12 cellular contexts compared by ENCODE assay signal in genomic region chrX:129665916-129666644, GRCh38. TPM values are rescaled to one million over a fixed set of nuclear protein-coding genes. Genes with fewer than 3 reads are reported as not detected.
DNase-seq lines count a peak whose midpoint lies in the region; ATAC-seq lines count a peak whose summit lies in the region.
"Had no signal": no experiment of that assay in that cellular context is flagged by ENCODE, and none has a peak within 500 bp of the region (broad histone marks: within the 10 kb centered on the region; RNA-seq: fewer than 3 reads in every experiment).

No MANE protein-coding gene starts in this region.

- H3K27ac ChIP-seq in GM23248 = peak overlapping the region; percentile 33
- H3K27ac ChIP-seq: parathyroid adenoma had no signal

- ATAC-seq in HG02763 (IDR thresholded peaks at IDR 0.05; ENCODE audit: unreplicated experiment) (no peak), GM21423 (IDR thresholded peaks at IDR 0.05; ENCODE audit: unreplicated experiment) (no peak)
- ATAC-seq: activated T-cell treated with anti-CD3 and anti-CD28 coated beads, Interleukin-2, amount 50 U/mL, for 4 hours; stimulated activated naive CD8-positive, alpha-beta T cell treated with anti-CD3 and anti-CD28 coated beads, Interleukin-15, Interleukin-2, amounts not matched to agents 100 U/mL and 50 U/mL, for 24 hours had no signal

- in situ Hi-C loops in GM23248 (cut with MboI) = no loop called here

- H3K36me3 ChIP-seq in GM23248 (ENCODE audit: low read depth) = no peaks in the 10 kb centered on the region

- no peaks in the 10 kb centered on the region for H3K79me2 ChIP-seq in GM23248 (ENCODE audit: insufficient read depth)
- H3K79me2 ChIP-seq: parathyroid adenoma had no signal

- DNase-seq in GM23248 (peak; percentile 83), RPMI7951 (ENCODE audit: low read depth) (peak; percentile 78), fibroblast of gingiva (ENCODE audit: low read depth) (peak; percentile 68), pulmonary artery endothelial cell (ENCODE audit: low read depth, low spot score) (peak; percentile 89), DMS114 treated with DMSO at 0.1 percent for 48 hours (lab: John Stamatoyannopoulos, UW; ENCODE audit: unreplicated experiment) (no peak)
- no peak for DNase-seq in stimulated activated CD4-positive, alpha-beta T cell treated with anti-CD3 and anti-CD28 coated beads, Interleukin-2, amount 100 ng/mL, for 24 hours
- DNase-seq: activated T-cell treated with anti-CD3 and anti-CD28 coated beads, Interleukin-2, amount 50 U/mL, for 4 hours; NCI-H1105 treated with DMSO at 0.1 percent for 48 hours; stimulated activated naive CD8-positive, alpha-beta T cell treated with anti-CD3 and anti-CD28 coated beads, Interleukin-15, Interleukin-2, amounts not matched to agents 100 U/mL and 50 U/mL, for 24 hours had no signal

- H3K9me3 ChIP-seq in GM23248 (ENCODE audit: low read depth) = no peaks in the 10 kb centered on the region

- no peak overlapping the region for H3K4me3 ChIP-seq in GM23248

- 0 to 3% methylated on average over 2 to 7 of the region's 7 CpGs for WGBS in GM23248 (ENCODE audit: low coverage in 1 of 2, low lambda C conversion rate in 2 of 2, missing lambda C conversion rate in 2 of 2), 2 experiments

- H4K20me1 ChIP-seq in GM23248 (ENCODE audit: insufficient read depth) = no peaks in the 10 kb centered on the region

- H3K27me3 ChIP-seq in GM23248 (replicated peaks; ENCODE audit: insufficient read depth) = no peaks in the 10 kb centered on the region

- no peak overlapping the region for H3K9ac ChIP-seq in GM23248
- H3K9ac ChIP-seq: parathyroid adenoma had no signal

- peaks cover 14% of the 10 kb centered on the region for H3K4me1 ChIP-seq in GM23248 (ENCODE audit: insufficient read depth)
- H3K4me1 ChIP-seq: parathyroid adenoma had no signal

- no peaks in the 10 kb centered on the region for H3K9me2 ChIP-seq in GM23248 (ENCODE audit: insufficient read depth)

- H3K4me2 ChIP-seq in GM23248 (ENCODE audit: unreplicated experiment) = peak overlapping the region; percentile 67

- H2AFZ ChIP-seq in GM23248 = no peak overlapping the region
- H2AFZ ChIP-seq: parathyroid adenoma had no signal

- H3F3A ChIP-seq in GM23248 (ENCODE audit: insufficient read depth) = peaks cover 12% of the 10 kb centered on the region

RNA-seq across cellular contexts. Expression of gene APLN, which starts 11.3 kb away (rescaled TPM):
- total RNA-seq in GM23248 (2014; rRNA removed; shearing (Covaris generic)) = 0.43 and 1.1 TPM in 2 replicates
- 0.80 and 1.1 TPM in 2 replicates for polyA plus RNA-seq in GM23248 (2016; fragmentation: Nextera tagmentation; extraction: Ambion mirVana)
- 0.98 and 1.2 TPM in 2 replicates for total RNA-seq in RPMI7951 (2014; rRNA removed; shearing (Covaris generic))
- 83.9 and 224 TPM in 2 replicates for total RNA-seq in pulmonary artery endothelial cell

Comparison
In these comparisons a context has a peak if more than half of its experiments do, and no peak if none do; other contexts are left out.
1. DNase-seq: peak in GM23248 (single experiment), RPMI7951 (single experiment), fibroblast of gingiva (single experiment) and pulmonary artery endothelial cell (single experiment); none in DMS114 treated with DMSO at 0.1 percent for 48 hours (single experiment) and stimulated activated CD4-positive, alpha-beta T cell treated with anti-CD3 and anti-CD28 coated beads, Interleukin-2, amount 100 ng/mL, for 24 hours (0 of 2).
2. RNA of gene APLN, which starts 11.3 kb away (total RNA-seq): 83.9 to 224 TPM in pulmonary artery endothelial cell; 0.98 to 1.2 TPM in RPMI7951 and 0.43 to 1.1 TPM in GM23248; every median in the first group is over 10 times any median in the second.